Comparison of ENCODE assay signal across 12 cellular contexts in genomic region chr5:147170603-147171002, GRCh38.
DNase-seq lines count a peak whose midpoint lies in the region; ATAC-seq and TF ChIP-seq lines count a peak whose summit lies in the region.
"Had no signal": no experiment of that assay in that cellular context is flagged by ENCODE, and none has a peak within 500 bp of the region (broad histone marks: within the 10 kb centered on the region; RNA-seq: fewer than 3 reads in every experiment).

No MANE protein-coding gene starts in this region.

- WGBS in right lobe of liver (ENCODE audit: insufficient coverage, low coverage, low lambda C conversion rate, missing lambda C conversion rate): 24% methylated on average over 4 of the region's 4 CpGs

- no peaks in the 10 kb centered on the region for H3K27me3 ChIP-seq in right lobe of liver
- H3K27me3 ChIP-seq in HAP-1 (ENCODE audit: low read depth): peaks cover 9% of the 10 kb centered on the region; the same call in 1 of the 2 replicates
- no peaks in the 10 kb centered on the region for H3K27me3 ChIP-seq in effector memory CD4-positive, alpha-beta T cell (replicated peaks; ENCODE audit: control insufficient read depth, insufficient read depth, low read length, poor library complexity, severe bottlenecking)

- in situ Hi-C loops in HAP-1 (cut with MboI; ENCODE audit: low sequenced_read_pairs): no loop called here

- no peak overlapping the region for H3K4me3 ChIP-seq in Jurkat, Clone E6-1 (ENCODE audit: low read length)
- H3K4me3 ChIP-seq in right lobe of liver: no peak overlapping the region
- H3K4me3 ChIP-seq in HAP-1: no peak overlapping the region
- no peak overlapping the region for H3K4me3 ChIP-seq in effector memory CD4-positive, alpha-beta T cell (ENCODE audit: insufficient read depth, low read depth, low read length, poor library complexity, severe bottlenecking)

- H3K4me1 ChIP-seq in right lobe of liver (peaks cover 0 to 44% (median 15%) of the 10 kb centered on the region in 4 donors), HAP-1 (no peaks in the 10 kb centered on the region)
- H3K4me1 ChIP-seq in effector memory CD4-positive, alpha-beta T cell (ENCODE audit: control insufficient read depth, insufficient read depth, low read length, poor library complexity, severe bottlenecking): no peaks in the 10 kb centered on the region
- H3K4me1 ChIP-seq: parathyroid adenoma had no signal

- H3K27ac ChIP-seq in right lobe of liver: peak overlapping the region in 2 of 3 donors; percentile 27 to 66
- no peak overlapping the region for H3K27ac ChIP-seq in effector memory CD4-positive, alpha-beta T cell (ENCODE audit: insufficient read depth, low read length, poor library complexity, severe bottlenecking)
- H3K27ac ChIP-seq: parathyroid adenoma had no signal

- intact Hi-C loops in right lobe of liver (cut with DNase I): no loop called here

- TF ChIP-seq CTCF in right lobe of liver (IDR thresholded peaks at IDR 0.05): no peak

- H3K9me3 ChIP-seq in right lobe of liver (no peaks in the 10 kb centered on the region), HAP-1 (no peaks in the 10 kb centered on the region)
- no peaks in the 10 kb centered on the region for H3K9me3 ChIP-seq in effector memory CD4-positive, alpha-beta T cell (ENCODE audit: control insufficient read depth, low read length)

- peak; percentile 77 for DNase-seq in Jurkat, Clone E6-1 (ENCODE audit: low read depth, low spot score)
- DNase-seq in right lobe of liver (peak; percentile 82 to 87 (median 83)), HAP-1 (ENCODE audit: low spot score in 2 of 2) (no peak), activated gamma-delta T cell (lab: John Stamatoyannopoulos, UW) (no peak), hippocampal formation (lab: John Stamatoyannopoulos, UW) (no peak)
- DNase-seq in effector memory CD4-positive, alpha-beta T cell: no peak
- DNase-seq: activated effector memory CD4-positive, alpha-beta T cell treated with anti-CD3 and anti-CD28 coated beads, Interleukin-2, amount 50 U/mL, for 16 hours; CD8-positive, alpha-beta T cell; effector CD8-positive, alpha-beta T cell had no signal

- TF ChIP-seq POLR2A in right lobe of liver (IDR thresholded peaks at IDR 0.05): no peak

- peak; percentile 84 for ATAC-seq in GM18870 (IDR thresholded peaks at IDR 0.05; ENCODE audit: unreplicated experiment)
- ATAC-seq in HG02678 (IDR thresholded peaks at IDR 0.05; ENCODE audit: unreplicated experiment): peak; percentile 78
- peak; percentile 78 to 90 (median 86) for ATAC-seq in right lobe of liver
- ATAC-seq: CD8-positive, alpha-beta T cell had no signal

- H3K36me3 ChIP-seq in right lobe of liver (no peaks in the 10 kb centered on the region), HAP-1 (replicated peaks) (no peaks in the 10 kb centered on the region)
- no peaks in the 10 kb centered on the region for H3K36me3 ChIP-seq in effector memory CD4-positive, alpha-beta T cell (ENCODE audit: control insufficient read depth, insufficient read depth, low read length)

Comparison
In these comparisons a context has a peak if more than half of its experiments do, and no peak if none do; other contexts are left out.
1. DNase-seq: peak in Jurkat, Clone E6-1 (single experiment) and right lobe of liver (3 of 3); none in HAP-1 (0 of 2), effector memory CD4-positive, alpha-beta T cell (0 of 3), activated gamma-delta T cell (single experiment) and hippocampal formation (0 of 2).
2. Peak in every context shown above with its lines, with median percentiles within 50 percentile points of each other: ATAC-seq.